ENCODE assay signal across 12 cellular contexts in the genomic region with DNA sequence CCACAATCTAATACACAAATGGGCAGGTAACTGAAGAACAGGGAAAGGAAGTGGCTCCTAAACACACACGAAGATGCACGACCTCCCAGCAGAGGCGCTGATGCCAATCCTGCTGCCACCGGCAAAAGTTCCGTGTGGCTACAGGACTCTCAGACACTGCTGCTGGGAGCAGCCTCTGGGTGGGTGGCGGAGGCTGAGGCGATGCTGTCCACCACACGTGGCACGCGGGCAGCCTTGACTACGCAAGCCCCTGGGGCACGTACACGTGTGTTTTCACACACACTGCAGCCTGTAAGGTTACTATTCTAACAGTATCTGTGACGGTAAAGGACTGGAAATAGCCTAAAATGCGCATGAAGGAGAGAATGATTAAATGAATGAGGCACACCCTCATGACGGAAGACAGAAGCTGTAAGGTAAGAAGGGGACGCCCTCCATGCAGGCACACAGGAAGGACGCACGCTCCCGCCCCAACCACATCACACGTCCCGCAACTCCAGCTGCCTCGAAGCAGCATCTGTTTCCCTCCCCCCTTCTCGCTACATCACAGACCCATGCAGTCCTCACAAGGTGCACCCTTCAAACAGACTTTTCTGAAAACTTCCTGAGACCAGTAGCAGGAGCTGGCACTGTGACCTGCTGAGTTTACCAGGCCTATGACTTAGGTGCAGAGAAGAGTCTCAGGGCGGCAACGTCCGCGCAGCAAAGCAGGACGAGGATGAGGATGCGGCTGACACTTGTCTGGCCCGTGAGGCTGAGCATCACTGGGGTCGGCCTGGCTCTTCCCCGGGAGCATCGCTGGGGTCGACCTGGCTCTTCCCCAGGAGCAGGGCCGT. TPM values are rescaled to one million over a fixed set of nuclear protein-coding genes. Genes with fewer than 3 reads are reported as not detected.
DNase-seq lines count a peak whose midpoint lies in the region.
"Had no signal": no experiment of that assay in that cellular context is flagged by ENCODE, and none has a peak within 500 bp of the region (broad histone marks: within the 10 kb centered on the region; RNA-seq: fewer than 3 reads in every experiment).

No MANE protein-coding gene starts in this region.

- H3K4me1 Mint-ChIP-seq in IgD-negative memory B cell = no peaks in the 10 kb centered on the region
- H3K4me1 Mint-ChIP-seq: WTC11 had no signal

- H3K9me3 Mint-ChIP-seq in IgD-negative memory B cell = no peaks in the 10 kb centered on the region
- H3K9me3 Mint-ChIP-seq: neural crest cell, WTC11 had no signal

- H3K4me3 Mint-ChIP-seq in IgD-negative memory B cell = peak overlapping the region in 2 of 4 donors; percentile 34 to 65
- H3K4me3 Mint-ChIP-seq: neural crest cell, WTC11 had no signal

- H3K27me3 Mint-ChIP-seq in IgD-negative memory B cell = no peaks in the 10 kb centered on the region

- peak; percentile 38 to 56 for DNase-seq in activated CD8-positive, alpha-beta memory T cell treated with anti-CD3 and anti-CD28 coated beads for 4 hours (ENCODE audit: low read depth in 2 of 2)
- DNase-seq in central memory CD4-positive, alpha-beta T cell = peak; percentile 98
- peak in 2 of 3 donors; percentile 35 to 56 for DNase-seq in stimulated activated CD4-positive, alpha-beta T cell treated with anti-CD3 and anti-CD28 coated beads, TNF-alpha, amount 100 ng/mL, for 48 hours (ENCODE audit: low read depth in 3 of 3)
- DNase-seq in NCI-H69 (lab: John Stamatoyannopoulos, UW) (no peak), COLO829 (ENCODE audit: low spot score) (no peak), hypothalamus (lab: John Stamatoyannopoulos, UW) (no peak), cerebellar cortex (ENCODE audit: low spot score) (no peak)
- DNase-seq: AML-193, NCI-H1048 had no signal

- H3K27ac Mint-ChIP-seq in IgD-negative memory B cell = peak overlapping the region; percentile 54 to 78 (median 78)
- H3K27ac Mint-ChIP-seq: WTC11 had no signal

- no peaks in the 10 kb centered on the region for H3K36me3 Mint-ChIP-seq in IgD-negative memory B cell
- H3K36me3 Mint-ChIP-seq: WTC11 had no signal

RNA-seq across cellular contexts. Expression of a gene that starts 28.7 kb away (rescaled TPM):
- 2.9 TPM for polyA plus RNA-seq in IgD-negative memory B cell

Comparison
In these comparisons a context has a peak if more than half of its experiments do, and no peak if none do; other contexts are left out.
1. DNase-seq: peak in activated CD8-positive, alpha-beta memory T cell treated with anti-CD3 and anti-CD28 coated beads for 4 hours (2 of 2), central memory CD4-positive, alpha-beta T cell (single experiment) and stimulated activated CD4-positive, alpha-beta T cell treated with anti-CD3 and anti-CD28 coated beads, TNF-alpha, amount 100 ng/mL, for 48 hours (2 of 3); none in NCI-H69 (single experiment), COLO829 (single experiment), hypothalamus (0 of 51) and cerebellar cortex (single experiment).